In the genomic region with DNA sequence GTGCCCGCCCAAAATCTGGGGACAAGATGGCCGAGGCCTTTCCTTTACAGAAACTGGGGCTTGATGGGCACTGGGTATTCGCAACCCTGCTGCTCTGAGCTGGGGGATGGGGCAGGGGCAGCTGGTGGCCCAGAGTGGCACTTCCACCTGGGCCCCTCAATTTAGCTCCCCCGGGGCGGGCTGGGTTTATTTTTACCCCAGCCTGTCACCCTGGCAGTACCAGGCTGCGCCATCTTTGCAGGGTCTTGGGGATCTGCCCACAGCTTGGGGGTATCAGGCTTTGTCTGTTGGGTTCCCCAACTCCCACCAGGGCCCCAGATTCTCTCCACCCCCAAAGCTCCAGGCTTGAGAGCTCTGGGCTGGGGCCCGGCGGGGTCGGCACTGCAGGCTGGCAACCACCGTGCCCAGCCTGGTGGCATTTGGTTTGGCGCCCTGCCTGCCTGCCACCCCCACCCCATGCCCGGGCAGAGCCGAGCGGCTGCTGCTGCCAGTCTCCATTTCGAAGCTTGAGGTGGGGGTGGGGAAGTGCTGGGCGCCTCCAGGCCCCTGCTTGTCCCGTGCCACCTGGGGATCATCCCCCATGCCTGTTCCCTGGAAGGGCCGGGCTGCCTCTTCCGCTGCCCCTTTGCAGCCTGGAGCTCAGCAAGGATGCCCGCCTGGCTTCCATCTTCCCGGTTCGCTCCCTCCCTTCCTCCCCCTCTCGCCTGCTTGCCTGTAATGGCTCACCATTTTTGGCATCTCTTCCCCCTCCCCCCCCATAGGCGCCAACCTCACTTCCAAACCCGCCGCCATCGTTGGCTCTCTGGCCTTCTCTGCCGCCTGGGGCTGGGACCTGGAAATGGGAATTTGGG, we compare ENCODE assay signal across 14 cellular contexts. TPM values are rescaled to one million over a fixed set of nuclear protein-coding genes. Genes with fewer than 3 reads are reported as not detected.
DNase-seq lines count a peak whose midpoint lies in the region; ATAC-seq and TF ChIP-seq lines count a peak whose summit lies in the region.
"Had no signal": no experiment of that assay in that cellular context is flagged by ENCODE, and none has a peak within 500 bp of the region (broad histone marks: within the 10 kb centered on the region; RNA-seq: fewer than 3 reads in every experiment).

No MANE protein-coding gene starts in this region.

- H3K27me3 ChIP-seq in H7 (ENCODE audit: control insufficient read depth, insufficient read depth, low read length) (peaks cover 70% of the 10 kb centered on the region), muscle layer of colon (ENCODE audit: control insufficient read depth in 1 of 2, insufficient read depth in 2 of 2, low read length in 2 of 2) (no peaks in the 10 kb centered on the region), tibial artery (no peaks in the 10 kb centered on the region)

- H3K9me3 ChIP-seq in muscle layer of colon (ENCODE audit: low read length) (no peaks in the 10 kb centered on the region), tibial artery (no peaks in the 10 kb centered on the region)

- H3K4me1 ChIP-seq in muscle layer of colon (ENCODE audit: insufficient read depth, low read length), result peaks cover 92% of the 10 kb centered on the region
- peaks cover 0 to 98% (median 90%) of the 10 kb centered on the region in 4 donors for H3K4me1 ChIP-seq in tibial artery

- H3K36me3 ChIP-seq in H7 (replicated peaks; ENCODE audit: control insufficient read depth, insufficient read depth, low read length) (no peaks in the 10 kb centered on the region), muscle layer of colon (ENCODE audit: insufficient read depth, low read length) (peaks cover 8% of the 10 kb centered on the region), tibial artery (peaks cover 0 to 5% (median 0%) of the 10 kb centered on the region in 3 donors)
- H3K36me3 ChIP-seq: cardiac muscle cell had no signal

- H3K27ac ChIP-seq in coronary artery (peak overlapping the region; percentile 47 to 89), muscle layer of colon (ENCODE audit: low read depth, low read length) (peak overlapping the region; percentile 96), tibial artery (peak overlapping the region; percentile 88 to 99)
- H3K27ac ChIP-seq: cardiac muscle cell had no signal

- no peak for ATAC-seq in GM19395 (IDR thresholded peaks at IDR 0.05; ENCODE audit: unreplicated experiment)
- ATAC-seq in HG02938 (IDR thresholded peaks at IDR 0.05; ENCODE audit: unreplicated experiment), result no peak

- intact Hi-C loops in tibial artery (cut with DNase I; ENCODE audit: low total_unique reads), result no loop called here

- TF ChIP-seq CTCF in coronary artery (IDR thresholded peaks at IDR 0.05), result no peak
- no peak for TF ChIP-seq CTCF in tibial artery (IDR thresholded peaks at IDR 0.05)

- H3K9ac ChIP-seq in muscle layer of colon (ENCODE audit: low read length), result no peak overlapping the region

- DNase-seq in H7, result peak; percentile 61
- no peak for DNase-seq in coronary artery (ENCODE audit: low spot score)
- peak in 1 of 2 donors; percentile 87 for DNase-seq in tibial artery
- DNase-seq in activated CD4-positive, alpha-beta T cell treated with anti-CD3 and anti-CD28 coated beads for 48 hours, result no peak
- DNase-seq in activated CD4-positive, CD25-positive, alpha-beta regulatory T cell (lab: John Stamatoyannopoulos, UW), result no peak
- DNase-seq: activated gamma-delta T cell treated with Interleukin-2 at 50 U/mL for 16 hours, DND-41, NCI-H146 had no signal

- no peak overlapping the region for H3K4me3 ChIP-seq in H7 (ENCODE audit: insufficient read depth, low read depth, low read length)
- H3K4me3 ChIP-seq in coronary artery, result peak overlapping the region; percentile 58
- H3K4me3 ChIP-seq in muscle layer of colon (ENCODE audit: low read depth in 1 of 2, low read length in 2 of 2), result peak overlapping the region in 1 of 2 donors; percentile 33
- peak overlapping the region; percentile 30 to 36 for H3K4me3 ChIP-seq in tibial artery
- H3K4me3 ChIP-seq: cardiac muscle cell had no signal

RNA-seq across cellular contexts. Expression of a gene that starts 11.4 kb away (rescaled TPM):
- 0.03 and 0.07 TPM in 2 replicates for total RNA-seq in H7 (2014; rRNA removed; shearing (Covaris generic))
- total RNA-seq: cardiac muscle cell had no signal

RNA-seq across cellular contexts. Expression of a gene that starts 37.3 kb away (rescaled TPM):
- total RNA-seq in H7 (2014; rRNA removed; shearing (Covaris generic)), result 0.15 TPM in 1 of 2 replicates, not detected in the other
- total RNA-seq: activated CD8-positive, alpha-beta memory T cell treated with anti-CD3 and anti-CD28 coated beads for 36 hours; cardiac muscle cell; subcutaneous adipose tissue had no signal

RNA-seq across cellular contexts. Expression of a gene that starts 49.6 kb away (rescaled TPM):
- 40.4 and 51.7 TPM in 2 replicates for total RNA-seq in H7 (2014; rRNA removed; shearing (Covaris generic))
